1 cellular context compared by ENCODE assay signal in the genomic region with DNA sequence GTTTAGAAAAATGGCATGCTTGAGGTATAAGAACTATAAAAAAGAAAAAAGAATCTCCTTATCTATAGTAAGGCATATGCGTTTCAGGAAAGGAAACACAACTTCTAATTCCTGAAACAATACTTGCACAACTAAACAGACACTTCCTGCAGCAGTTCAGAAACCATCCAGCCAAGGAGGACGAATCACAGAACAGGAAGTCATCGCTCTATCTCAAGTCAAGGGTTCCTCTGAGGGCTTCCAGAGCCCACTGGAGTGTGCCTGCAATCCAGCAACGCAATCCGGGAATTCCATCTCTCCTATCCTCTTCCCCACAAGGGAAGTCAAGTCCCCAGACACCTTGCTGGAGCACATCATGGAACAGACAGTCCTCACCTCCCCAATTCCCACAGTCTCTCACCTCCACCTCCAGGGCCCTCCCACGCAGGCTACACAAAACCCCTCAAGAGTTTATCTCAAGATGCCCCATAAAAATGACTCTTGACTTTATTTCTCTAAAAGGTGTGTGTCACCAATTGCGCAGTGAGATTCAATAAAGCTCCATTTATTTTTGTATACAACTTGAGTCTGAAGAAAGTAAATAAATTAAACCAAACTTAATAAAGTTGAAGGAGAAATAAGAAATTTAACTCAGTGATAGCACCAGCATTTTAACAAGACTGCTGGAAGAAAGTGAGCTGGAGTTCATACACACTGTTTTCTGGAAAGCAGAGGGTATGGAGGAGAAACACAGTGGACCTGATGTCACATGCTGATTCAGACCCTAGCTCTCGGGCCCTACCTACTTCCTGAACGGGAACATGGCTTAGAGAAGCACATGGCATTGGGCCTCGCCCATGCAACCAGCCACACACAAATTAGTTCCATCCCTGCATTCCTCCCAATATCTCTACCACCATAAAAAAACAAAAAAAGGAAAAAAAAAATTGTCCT.
TF ChIP-seq lines count a peak whose summit lies in the region.

No MANE protein-coding gene starts in this region.

TF ChIP-seq in WTC11, 78 proteins besides CTCF, POLR2A, EP300 and RAD21 (continued from another document):
- TF ChIP-seq, protein P1, sequence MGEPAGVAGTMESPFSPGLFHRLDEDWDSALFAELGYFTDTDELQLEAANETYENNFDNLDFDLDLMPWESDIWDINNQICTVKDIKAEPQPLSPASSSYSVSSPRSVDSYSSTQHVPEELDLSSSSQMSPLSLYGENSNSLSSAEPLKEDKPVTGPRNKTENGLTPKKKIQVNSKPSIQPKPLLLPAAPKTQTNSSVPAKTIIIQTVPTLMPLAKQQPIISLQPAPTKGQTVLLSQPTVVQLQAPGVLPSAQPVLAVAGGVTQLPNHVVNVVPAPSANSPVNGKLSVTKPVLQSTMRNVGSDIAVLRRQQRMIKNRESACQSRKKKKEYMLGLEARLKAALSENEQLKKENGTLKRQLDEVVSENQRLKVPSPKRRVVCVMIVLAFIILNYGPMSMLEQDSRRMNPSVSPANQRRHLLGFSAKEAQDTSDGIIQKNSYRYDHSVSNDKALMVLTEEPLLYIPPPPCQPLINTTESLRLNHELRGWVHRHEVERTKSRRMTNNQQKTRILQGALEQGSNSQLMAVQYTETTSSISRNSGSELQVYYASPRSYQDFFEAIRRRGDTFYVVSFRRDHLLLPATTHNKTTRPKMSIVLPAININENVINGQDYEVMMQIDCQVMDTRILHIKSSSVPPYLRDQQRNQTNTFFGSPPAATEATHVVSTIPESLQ (CRISPR knock-in tag; IDR thresholded peaks at IDR 0.05) = no peak
- TF ChIP-seq, protein P2, sequence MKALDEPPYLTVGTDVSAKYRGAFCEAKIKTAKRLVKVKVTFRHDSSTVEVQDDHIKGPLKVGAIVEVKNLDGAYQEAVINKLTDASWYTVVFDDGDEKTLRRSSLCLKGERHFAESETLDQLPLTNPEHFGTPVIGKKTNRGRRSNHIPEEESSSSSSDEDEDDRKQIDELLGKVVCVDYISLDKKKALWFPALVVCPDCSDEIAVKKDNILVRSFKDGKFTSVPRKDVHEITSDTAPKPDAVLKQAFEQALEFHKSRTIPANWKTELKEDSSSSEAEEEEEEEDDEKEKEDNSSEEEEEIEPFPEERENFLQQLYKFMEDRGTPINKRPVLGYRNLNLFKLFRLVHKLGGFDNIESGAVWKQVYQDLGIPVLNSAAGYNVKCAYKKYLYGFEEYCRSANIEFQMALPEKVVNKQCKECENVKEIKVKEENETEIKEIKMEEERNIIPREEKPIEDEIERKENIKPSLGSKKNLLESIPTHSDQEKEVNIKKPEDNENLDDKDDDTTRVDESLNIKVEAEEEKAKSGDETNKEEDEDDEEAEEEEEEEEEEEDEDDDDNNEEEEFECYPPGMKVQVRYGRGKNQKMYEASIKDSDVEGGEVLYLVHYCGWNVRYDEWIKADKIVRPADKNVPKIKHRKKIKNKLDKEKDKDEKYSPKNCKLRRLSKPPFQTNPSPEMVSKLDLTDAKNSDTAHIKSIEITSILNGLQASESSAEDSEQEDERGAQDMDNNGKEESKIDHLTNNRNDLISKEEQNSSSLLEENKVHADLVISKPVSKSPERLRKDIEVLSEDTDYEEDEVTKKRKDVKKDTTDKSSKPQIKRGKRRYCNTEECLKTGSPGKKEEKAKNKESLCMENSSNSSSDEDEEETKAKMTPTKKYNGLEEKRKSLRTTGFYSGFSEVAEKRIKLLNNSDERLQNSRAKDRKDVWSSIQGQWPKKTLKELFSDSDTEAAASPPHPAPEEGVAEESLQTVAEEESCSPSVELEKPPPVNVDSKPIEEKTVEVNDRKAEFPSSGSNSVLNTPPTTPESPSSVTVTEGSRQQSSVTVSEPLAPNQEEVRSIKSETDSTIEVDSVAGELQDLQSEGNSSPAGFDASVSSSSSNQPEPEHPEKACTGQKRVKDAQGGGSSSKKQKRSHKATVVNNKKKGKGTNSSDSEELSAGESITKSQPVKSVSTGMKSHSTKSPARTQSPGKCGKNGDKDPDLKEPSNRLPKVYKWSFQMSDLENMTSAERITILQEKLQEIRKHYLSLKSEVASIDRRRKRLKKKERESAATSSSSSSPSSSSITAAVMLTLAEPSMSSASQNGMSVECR (CRISPR knock-in tag; IDR thresholded peaks at IDR 0.05; ENCODE audit: borderline replicate concordance) = no peak
- TF ChIP-seq, protein P3, sequence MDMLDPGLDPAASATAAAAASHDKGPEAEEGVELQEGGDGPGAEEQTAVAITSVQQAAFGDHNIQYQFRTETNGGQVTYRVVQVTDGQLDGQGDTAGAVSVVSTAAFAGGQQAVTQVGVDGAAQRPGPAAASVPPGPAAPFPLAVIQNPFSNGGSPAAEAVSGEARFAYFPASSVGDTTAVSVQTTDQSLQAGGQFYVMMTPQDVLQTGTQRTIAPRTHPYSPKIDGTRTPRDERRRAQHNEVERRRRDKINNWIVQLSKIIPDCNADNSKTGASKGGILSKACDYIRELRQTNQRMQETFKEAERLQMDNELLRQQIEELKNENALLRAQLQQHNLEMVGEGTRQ (CRISPR knock-in tag; IDR thresholded peaks at IDR 0.05) = no peak
- no peak for TF ChIP-seq CBFB (CRISPR knock-in tag; IDR thresholded peaks at IDR 0.05; ENCODE audit: low read depth)
- TF ChIP-seq ZNF219 (CRISPR knock-in tag; IDR thresholded peaks at IDR 0.05; ENCODE audit: borderline replicate concordance) = no peak
- no peak for TF ChIP-seq ZNF423 (CRISPR knock-in tag; IDR thresholded peaks at IDR 0.05)
